22 cellular contexts compared by ENCODE assay signal in the genomic region with DNA sequence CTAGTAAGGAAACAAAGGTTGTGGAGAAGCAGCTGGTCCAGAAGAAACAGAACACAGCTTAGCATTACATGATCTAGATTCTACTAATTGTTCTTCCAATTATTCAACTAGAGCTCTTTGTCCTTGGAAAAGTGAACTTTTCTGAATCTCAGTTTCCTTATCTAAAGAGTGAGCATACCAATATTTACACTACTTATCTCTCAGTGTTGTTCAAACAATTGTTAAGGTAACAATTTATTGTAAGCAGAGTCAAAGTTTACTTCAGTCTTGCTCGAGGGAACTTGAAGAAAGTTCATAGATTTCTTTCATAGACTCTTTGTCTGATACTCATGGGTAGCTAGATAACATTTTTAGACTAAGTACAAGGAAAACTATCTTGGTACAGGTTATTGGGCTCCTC.
"Had no signal": no experiment of that assay in that cellular context is flagged by ENCODE, and none has a peak within 500 bp of the region (broad histone marks: within the 10 kb centered on the region; RNA-seq: fewer than 3 reads in every experiment).

No MANE protein-coding gene starts in this region.

- H3K4me1 Mint-ChIP-seq: naive B cell; nephron; stimulated activated naive B cell treated with anti-CD40 and anti-IgM and Interleukin-4, amounts not matched to agents 10 μg/mL and 1 μg/mL and 100 μg/mL, for 72 hours; stimulated activated naive CD8-positive, alpha-beta T cell treated with anti-CD3 and anti-CD28 coated beads, Interleukin-15, amount 100 ng/mL, for 72 hours had no signal

- H3K27ac ChIP-seq: coronary artery, heart left ventricle, testis, tibial nerve, upper lobe of right lung, vagina had no signal

- H3K27me3 ChIP-seq: heart left ventricle, testis, tibial nerve, upper lobe of right lung, vagina had no signal

- ATAC-seq: heart left ventricle; left ventricle myocardium superior; sciatic nerve; stimulated activated naive B cell treated with anti-CD40 and anti-IgM and Interleukin-4, amounts not matched to agents 10 μg/mL and 1 μg/mL and 100 μg/mL, for 72 hours; stimulated activated naive CD8-positive, alpha-beta T cell treated with anti-CD3 and anti-CD28 coated beads, Interleukin-15, amount 100 ng/mL, for 72 hours; upper lobe of right lung had no signal

- H3K27me3 Mint-ChIP-seq: naive B cell; stimulated activated naive CD8-positive, alpha-beta T cell treated with anti-CD3 and anti-CD28 coated beads, Interleukin-15, amount 100 ng/mL, for 72 hours had no signal

- H3K27ac Mint-ChIP-seq: naive B cell; nephron; stimulated activated naive B cell treated with anti-CD40 and anti-IgM and Interleukin-4, amounts not matched to agents 10 μg/mL and 1 μg/mL and 100 μg/mL, for 72 hours; stimulated activated naive CD8-positive, alpha-beta T cell treated with anti-CD3 and anti-CD28 coated beads, Interleukin-15, amount 100 ng/mL, for 72 hours had no signal

- H3K4me1 ChIP-seq: heart left ventricle, testis, tibial nerve, upper lobe of right lung, vagina had no signal

- H3K9me3 ChIP-seq: heart left ventricle, testis, upper lobe of right lung, vagina had no signal

- H3K4me3 ChIP-seq: coronary artery, heart left ventricle, lung, testis, tibial nerve, upper lobe of right lung, vagina had no signal

- H3K36me3 ChIP-seq: heart left ventricle, tibial nerve, upper lobe of right lung, vagina had no signal

- DNase-seq: effector CD4-positive, alpha-beta T cell; foreskin melanocyte; heart left ventricle; hypothalamus; islet precursor cell; left ventricle myocardium superior; mesenchymal stem cell; midbrain; naive B cell; occipital lobe; stimulated activated CD4-positive, alpha-beta T cell treated with anti-CD3 and anti-CD28 coated beads, Interleukin-2, amount 100 ng/mL, for 24 hours; stimulated activated CD4-positive, alpha-beta T cell treated with anti-CD3 and anti-CD28 coated beads, Interleukin-4, amount 100 ng/mL, for 4 hours; stimulated activated naive B cell treated with anti-CD40 and anti-IgM and Interleukin-4, amounts not matched to agents 10 μg/mL and 1 μg/mL and 100 μg/mL, for 72 hours; stimulated activated naive CD8-positive, alpha-beta T cell treated with anti-CD3 and anti-CD28 coated beads, Interleukin-15, amount 100 ng/mL, for 72 hours; testis; upper lobe of right lung had no signal

- H3K36me3 Mint-ChIP-seq: naive B cell; stimulated activated naive B cell treated with anti-CD40 and anti-IgM and Interleukin-4, amounts not matched to agents 10 μg/mL and 1 μg/mL and 100 μg/mL, for 72 hours had no signal

- H3K4me3 Mint-ChIP-seq: naive B cell; nephron; stimulated activated naive B cell treated with anti-CD40 and anti-IgM and Interleukin-4, amounts not matched to agents 10 μg/mL and 1 μg/mL and 100 μg/mL, for 72 hours; stimulated activated naive CD8-positive, alpha-beta T cell treated with anti-CD3 and anti-CD28 coated beads, Interleukin-15, amount 100 ng/mL, for 72 hours had no signal
